1 cellular context compared by ENCODE assay signal in genomic region chr11:65524747-65525658, GRCh38.
TF ChIP-seq lines count a peak whose summit lies in the region.

Gene SCYL1, plus strand, starts transcription at chr11:65525083. Its CDS starts 71 bp downstream, at chr11:65525154.

TF ChIP-seq in H1, 55 proteins besides CTCF, POLR2A, EP300 and RAD21 (continued from another document):
- TF ChIP-seq PHF8 (conservative IDR thresholded peaks at IDR 0.05; ENCODE audit: low read depth, low read length) (peak; percentile 99), CREB1 (IDR thresholded peaks at IDR 0.05) (peak; percentile 63; the same call in 1 of the 2 replicates), SP4 (IDR thresholded peaks at IDR 0.05; ENCODE audit: low read length) (no peak), SP2 (IDR thresholded peaks at IDR 0.05; ENCODE audit: low read length) (no peak), KDM4A (IDR thresholded peaks at IDR 0.05; ENCODE audit: low read depth, low read length, severe bottlenecking) (peak; percentile 44), EZH2 (IDR thresholded peaks at IDR 0.05; ENCODE audit: low read depth, low read length, severe bottlenecking) (no peak), ASH2L (IDR thresholded peaks at IDR 0.05; ENCODE audit: low read length) (peak; percentile 81), SIN3A (conservative IDR thresholded peaks at IDR 0.05 in 1 of 2, IDR thresholded peaks at IDR 0.05 in 1 of 2; ENCODE audit: low read depth in 1 of 2, low read length in 2 of 2) (0 out of 4 replicates have a peak, but pooled peaks of 1 of the 2 experiments have one; percentile 25), TAF1 (IDR thresholded peaks at IDR 0.05; ENCODE audit: low read depth, low read length) (peak; percentile 46; the same call in 1 of the 2 replicates), CEBPB (IDR thresholded peaks at IDR 0.05; ENCODE audit: low read depth, low read length) (no peak), RNF2 (IDR thresholded peaks at IDR 0.05; ENCODE audit: borderline replicate concordance, low read depth, low read length, missing control alignments, poor library complexity, severe bottlenecking) (no peak), MAFK (IDR thresholded peaks at IDR 0.05; ENCODE audit: low read depth, low read length) (no peak), BCL11A (IDR thresholded peaks at IDR 0.05; ENCODE audit: low read depth in 2 of 2, low read length in 2 of 2) (no peak), POU5F1 (IDR thresholded peaks at IDR 0.05; ENCODE audit: low read depth, low read length) (no peak)
- TF ChIP-seq, protein P1, sequence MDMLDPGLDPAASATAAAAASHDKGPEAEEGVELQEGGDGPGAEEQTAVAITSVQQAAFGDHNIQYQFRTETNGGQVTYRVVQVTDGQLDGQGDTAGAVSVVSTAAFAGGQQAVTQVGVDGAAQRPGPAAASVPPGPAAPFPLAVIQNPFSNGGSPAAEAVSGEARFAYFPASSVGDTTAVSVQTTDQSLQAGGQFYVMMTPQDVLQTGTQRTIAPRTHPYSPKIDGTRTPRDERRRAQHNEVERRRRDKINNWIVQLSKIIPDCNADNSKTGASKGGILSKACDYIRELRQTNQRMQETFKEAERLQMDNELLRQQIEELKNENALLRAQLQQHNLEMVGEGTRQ (IDR thresholded peaks at IDR 0.05; ENCODE audit: low read length): peak; percentile 81
- TF ChIP-seq, protein P2, sequence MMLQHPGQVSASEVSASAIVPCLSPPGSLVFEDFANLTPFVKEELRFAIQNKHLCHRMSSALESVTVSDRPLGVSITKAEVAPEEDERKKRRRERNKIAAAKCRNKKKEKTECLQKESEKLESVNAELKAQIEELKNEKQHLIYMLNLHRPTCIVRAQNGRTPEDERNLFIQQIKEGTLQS (IDR thresholded peaks at IDR 0.05; ENCODE audit: insufficient read depth, low read depth, low read length): 0 out of 2 replicates have a peak, but pooled peaks have one; percentile 28
